Comparison of ENCODE assay signal across 11 cellular contexts in genomic region chr9:69809304-69809863, GRCh38. TPM values are rescaled to one million over a fixed set of nuclear protein-coding genes. Genes with fewer than 3 reads are reported as not detected.
DNase-seq lines count a peak whose midpoint lies in the region; FAIRE-seq and TF ChIP-seq lines count a peak whose summit lies in the region.
"Had no signal": no experiment of that assay in that cellular context is flagged by ENCODE, and none has a peak within 500 bp of the region (broad histone marks: within the 10 kb centered on the region; RNA-seq: fewer than 3 reads in every experiment).

No MANE protein-coding gene starts in this region.

- no peaks in the 10 kb centered on the region for H3K79me2 ChIP-seq in KMS-11 (ENCODE audit: insufficient read depth, low read depth)

- H3K36me3 ChIP-seq in KMS-11 (ENCODE audit: insufficient read depth) = no peaks in the 10 kb centered on the region
- H3K36me3 ChIP-seq: BLaER1 treated with 17β-estradiol and CSF1 and Interleukin-3, amounts not matched to agents 10 nM and 100 nM had no signal

- H3K9ac ChIP-seq in KMS-11 = no peak overlapping the region
- H3K9ac ChIP-seq: BLaER1 treated with 17β-estradiol and CSF1 and Interleukin-3, amounts not matched to agents 10 nM and 100 nM had no signal

- H4K20me1 ChIP-seq in KMS-11 (ENCODE audit: insufficient read depth) = no peaks in the 10 kb centered on the region
- H4K20me1 ChIP-seq: BLaER1 treated with 17β-estradiol and CSF1 and Interleukin-3, amounts not matched to agents 10 nM and 100 nM had no signal

- no peak overlapping the region for H3K27ac ChIP-seq in KMS-11
- H3K27ac ChIP-seq: BLaER1 treated with 17β-estradiol and CSF1 and Interleukin-3, amounts not matched to agents 10 nM and 100 nM had no signal

- no peaks in the 10 kb centered on the region for H3K4me1 ChIP-seq in KMS-11 (ENCODE audit: low read depth, poor library complexity, severe bottlenecking)

- FAIRE-seq in HTR-8/SVneo (lab: Jason Lieb, UNC) = no peak

- H3K4me2 ChIP-seq in KMS-11 = no peak overlapping the region
- H3K4me2 ChIP-seq: BLaER1 treated with 17β-estradiol and CSF1 and Interleukin-3, amounts not matched to agents 10 nM and 100 nM had no signal

- 0 out of 2 replicates have a peak, but pooled peaks have one; percentile 13 for TF ChIP-seq CTCF in KMS-11 (conservative IDR thresholded peaks at IDR 0.05; ENCODE audit: low read depth, low read length)

- no peak overlapping the region for H2AFZ ChIP-seq in KMS-11 (ENCODE audit: low read depth)

- no peaks in the 10 kb centered on the region for H3K27me3 ChIP-seq in KMS-11 (ENCODE audit: insufficient read depth, low read depth)
- H3K27me3 ChIP-seq: BLaER1 treated with 17β-estradiol and CSF1 and Interleukin-3, amounts not matched to agents 10 nM and 100 nM had no signal

- DNase-seq in NCI-H82 (lab: John Stamatoyannopoulos, UW) (peak; percentile 21), NCI-H82 treated with DMSO at 0.1 percent for 48 hours (lab: John Stamatoyannopoulos, UW; ENCODE audit: unreplicated experiment) (no peak), amniotic stem cell (lab: John Stamatoyannopoulos, UW) (peak; percentile 10), myocyte (ENCODE audit: low read depth) (peak; percentile 26), NCI-H774 (lab: John Stamatoyannopoulos, UW) (no peak), NCI-H1694 treated with DMSO at 0.1 percent for 48 hours (lab: John Stamatoyannopoulos, UW) (no peak), HTR-8/SVneo (ENCODE audit: insufficient read length, low spot score) (no peak)
- DNase-seq: activated effector memory CD4-positive, alpha-beta T cell treated with anti-CD3 and anti-CD28 coated beads, Interleukin-2, amount 50 U/mL, for 16 hours; NCI-H524 had no signal

- no peak overlapping the region for H3K4me3 ChIP-seq in KMS-11 (IDR thresholded peaks at IDR 0.05; ENCODE audit: insufficient read depth, low read depth, low read length)
- H3K4me3 ChIP-seq: BLaER1 treated with 17β-estradiol and CSF1 and Interleukin-3, amounts not matched to agents 10 nM and 100 nM had no signal

RNA-seq across cellular contexts. Expression of gene CFAP95, which starts 11.2 kb away (rescaled TPM):
- not detected in 2 replicates for total RNA-seq in myocyte
- polyA plus RNA-seq in myocyte (2012) = not detected

RNA-seq across cellular contexts. Expression of gene PTAR1, which starts 49.6 kb away (rescaled TPM):
- 40.3 and 55.1 TPM in 2 replicates for total RNA-seq in myocyte
- polyA plus RNA-seq in myocyte (2012) = 9.0 TPM

Comparison
In these comparisons a context has a peak if more than half of its experiments do, and no peak if none do; other contexts are left out.
1. DNase-seq: peak in NCI-H82 (single experiment), amniotic stem cell (single experiment) and myocyte (single experiment); none in NCI-H82 treated with DMSO at 0.1 percent for 48 hours (single experiment), NCI-H774 (single experiment), NCI-H1694 treated with DMSO at 0.1 percent for 48 hours (single experiment) and HTR-8/SVneo (single experiment).